ENCODE assay signal across 20 cellular contexts in the genomic region with DNA sequence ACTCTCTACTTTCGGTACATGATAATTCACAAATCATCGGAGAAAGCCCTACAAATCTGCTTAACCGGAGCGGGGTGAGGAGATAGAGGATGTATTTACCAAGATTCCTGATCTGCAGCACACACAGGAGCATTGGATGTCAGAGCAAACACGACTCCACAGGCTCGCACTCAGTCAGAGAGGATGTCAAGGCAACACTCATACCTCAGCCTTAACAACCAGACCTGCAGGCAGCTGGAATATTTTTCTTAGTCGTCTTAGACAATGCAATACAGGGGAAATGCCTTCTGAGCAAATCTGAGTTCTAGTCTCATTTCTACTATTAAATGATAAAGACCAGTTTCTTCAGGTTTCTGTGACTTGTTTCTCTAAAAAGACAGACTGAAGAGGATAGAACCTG.
"Had no signal": no experiment of that assay in that cellular context is flagged by ENCODE, and none has a peak within 500 bp of the region (broad histone marks: within the 10 kb centered on the region; RNA-seq: fewer than 3 reads in every experiment).

No MANE protein-coding gene starts in this region.

- H3K36me3 ChIP-seq: brain microvascular endothelial cell had no signal

- H3K27ac ChIP-seq: brain microvascular endothelial cell had no signal

- H3K9me3 ChIP-seq: SK-N-SH had no signal

- DNase-seq: activated CD4-positive, alpha-beta T cell treated with anti-CD3 and anti-CD28 coated beads for 4 hours; activated CD8-positive, alpha-beta memory T cell treated with anti-CD3 and anti-CD28 coated beads, Interleukin-2, amount 50 U/mL, for 4 hours; activated CD8-positive, alpha-beta T cell treated with anti-CD3 and anti-CD28 coated beads for 36 hours; activated gamma-delta T cell treated with Interleukin-2 at 50 U/mL for 16 hours; activated naive CD4-positive, alpha-beta T cell treated with anti-CD3 and anti-CD28 coated beads, Interleukin-2, amount 10 ng/mL, durations not matched to agents 7 days and 5 days; activated naive CD8-positive, alpha-beta T cell treated with anti-CD3 and anti-CD28 coated beads for 36 hours; activated T-cell treated with anti-CD3 and anti-CD28 coated beads, Interleukin-2, amount 50 U/mL, for 72 hours; brain microvascular endothelial cell; cerebellar nuclear complex; MM.1S; NCI-H1105; NCI-H1436 treated with DMSO at 0.1 percent for 48 hours; NCI-H187; NCI-H2081 treated with DMSO at 0.1 percent for 48 hours; NCI-H2171 treated with DMSO at 0.1 percent for 48 hours; NCI-H345; NCI-H510A; NCI-H526 treated with DMSO at 0.1 percent for 48 hours; SK-N-SH; T-helper 1 cell had no signal

- H3K9me2 ChIP-seq: SK-N-SH had no signal

- H3K4me2 ChIP-seq: SK-N-SH had no signal

- H3K27me3 ChIP-seq: brain microvascular endothelial cell had no signal

- H3K9ac ChIP-seq: SK-N-SH had no signal
